Comparison of ENCODE assay signal across 26 cellular contexts in the genomic region with DNA sequence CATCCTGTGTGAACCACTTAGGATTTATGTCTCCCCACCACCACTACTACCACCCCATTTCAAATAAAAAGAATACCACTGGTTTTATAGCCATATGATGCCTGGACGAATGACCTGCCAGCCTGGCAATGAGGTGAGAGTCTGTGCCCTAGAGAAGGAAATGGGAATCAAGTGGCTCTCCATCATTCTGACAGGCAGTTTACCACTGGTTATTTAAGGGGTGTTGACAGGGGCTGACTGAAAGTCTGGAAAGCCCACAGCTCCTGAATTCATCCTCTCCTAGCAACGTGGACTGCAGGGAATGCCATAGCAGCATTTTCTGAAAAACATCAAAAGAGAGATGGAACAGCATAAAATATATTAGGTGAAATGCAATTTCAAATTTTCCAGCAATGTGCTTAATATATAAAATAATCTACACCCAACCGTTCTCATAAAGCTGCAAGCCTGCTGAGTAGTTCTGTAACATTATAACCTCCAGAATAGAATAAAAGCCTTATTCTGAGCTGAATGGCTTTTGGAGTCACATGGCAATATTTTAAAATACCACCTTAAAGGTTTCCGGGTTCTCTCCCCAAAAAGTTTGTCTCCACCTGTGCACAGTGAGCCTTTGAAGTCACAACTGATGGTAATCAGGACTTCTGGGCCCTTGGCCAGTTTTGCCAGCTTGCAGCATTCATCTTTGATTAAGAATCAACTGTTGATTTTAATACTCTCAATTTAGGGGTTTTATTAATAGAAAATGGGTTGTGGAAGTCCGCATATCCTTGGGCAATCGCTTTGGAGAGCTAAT.
"Had no signal": no experiment of that assay in that cellular context is flagged by ENCODE, and none has a peak within 500 bp of the region (broad histone marks: within the 10 kb centered on the region; RNA-seq: fewer than 3 reads in every experiment).

No MANE protein-coding gene starts in this region.

- H3K4me3 ChIP-seq: colonic mucosa, gastrocnemius medialis, heart left ventricle, left lung, mucosa of descending colon, prostate gland, right atrium auricular region, thyroid gland had no signal

- ATAC-seq: activated naive CD8-positive, alpha-beta T cell treated with anti-CD3 and anti-CD28 coated beads, Interleukin-2, amount 50 U/mL, for 24 hours; esophagus mucosa; gastrocnemius medialis; heart left ventricle; left lung; mucosa of descending colon had no signal

- H3K27ac ChIP-seq: colonic mucosa, gastrocnemius medialis, heart left ventricle, left lung, prostate gland, right atrium auricular region, thyroid gland, VCaP had no signal

- H3K27me3 ChIP-seq: colonic mucosa, gastrocnemius medialis, heart left ventricle, left lung, right atrium auricular region, thyroid gland had no signal

- H3K36me3 ChIP-seq: colonic mucosa, gastrocnemius medialis, left lung, prostate gland, right atrium auricular region, thyroid gland had no signal

- DNase-seq: activated CD4-positive, alpha-beta T cell treated with anti-CD3 and anti-CD28 coated beads, Interleukin-2, amount 50 U/mL, for 1 hour; activated CD4-positive, CD25-positive, alpha-beta regulatory T cell treated with anti-CD3 and anti-CD28 coated beads, Interleukin-2, amount 50 U/mL, for 72 hours; activated CD8-positive, alpha-beta memory T cell treated with anti-CD3 and anti-CD28 coated beads for 24 hours; activated CD8-positive, alpha-beta memory T cell treated with anti-CD3 and anti-CD28 coated beads, Interleukin-2, amount 50 U/mL, for 48 hours; activated effector memory CD4-positive, alpha-beta T cell treated with Interleukin-2 at 50 U/mL for 16 hours; activated naive CD4-positive, alpha-beta T cell treated with anti-CD3 and anti-CD28 coated beads, Interleukin-2, amount 10 ng/mL, durations not matched to agents 7 days and 5 days; activated naive CD8-positive, alpha-beta T cell treated with anti-CD3 and anti-CD28 coated beads, Interleukin-2, amount 50 U/mL, for 24 hours; activated T-cell treated with anti-CD3 and anti-CD28 coated beads, Interleukin-2, amount 50 U/mL, for 48 hours; anterior cingulate cortex; caudate nucleus; colonic mucosa; gastrocnemius medialis; heart left ventricle; kidney; left lung; mucosa of descending colon; naive B cell; stimulated activated CD4-positive, alpha-beta T cell treated with anti-CD3 and anti-CD28 coated beads, Interleukin-12 subunit alpha, Interleukin-12 subunit beta, amount 100 ng/mL, for 4 hours; stimulated activated CD4-positive, alpha-beta T cell treated with anti-CD3 and anti-CD28 coated beads, Interleukin-1b, Interleukin-23, amount 100 ng/mL, for 48 hours; stimulated activated CD8-positive, alpha-beta memory T cell treated with anti-CD3 and anti-CD28 coated beads, Interleukin-4, amount 100 ng/mL, for 48 hours; stimulated activated naive CD4-positive, alpha-beta T cell; thyroid gland had no signal

- H3K9me3 ChIP-seq: colonic mucosa, gastrocnemius medialis, heart left ventricle, mucosa of descending colon, prostate gland, right atrium auricular region, thyroid gland had no signal

- H3K4me1 ChIP-seq: colonic mucosa, gastrocnemius medialis, heart left ventricle, left lung, prostate gland, right atrium auricular region, thyroid gland had no signal
